17 cellular contexts compared by ENCODE assay signal in the genomic region with DNA sequence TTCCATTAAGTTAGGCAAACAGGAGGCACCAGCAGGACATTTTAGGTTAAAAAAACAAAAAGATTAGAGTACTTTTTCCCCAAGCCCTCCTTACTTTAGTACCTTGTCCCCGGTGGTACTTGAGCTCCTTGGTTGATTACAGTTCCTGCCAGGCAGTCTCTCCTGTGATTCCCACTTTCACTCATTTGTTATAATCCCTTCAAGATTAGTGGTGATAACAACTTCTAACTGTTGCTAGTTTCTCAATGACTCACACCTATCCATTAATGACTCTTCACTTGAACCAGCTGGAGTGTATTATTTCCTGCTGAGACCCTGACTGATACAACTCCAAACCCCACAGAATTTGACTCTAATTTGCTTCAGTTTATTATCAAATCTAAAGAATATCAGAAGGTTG.
DNase-seq lines count a peak whose midpoint lies in the region; ATAC-seq, FAIRE-seq and TF ChIP-seq lines count a peak whose summit lies in the region.
"Had no signal": no experiment of that assay in that cellular context is flagged by ENCODE, and none has a peak within 500 bp of the region (broad histone marks: within the 10 kb centered on the region; RNA-seq: fewer than 3 reads in every experiment).

No MANE protein-coding gene starts in this region.

- H2AFZ ChIP-seq in endothelial cell of umbilical vein (ENCODE audit: low read depth, low read length): no peak overlapping the region
- no peak overlapping the region for H2AFZ ChIP-seq in neuronal stem cell (ENCODE audit: low read length)

- no peak overlapping the region for H2AK5ac ChIP-seq in neuronal stem cell (ENCODE audit: low read depth, low read length)

- H3K79me2 ChIP-seq in endothelial cell of umbilical vein (ENCODE audit: control insufficient read depth, insufficient read depth, low read length): no peaks in the 10 kb centered on the region

- no peak for ATAC-seq in pancreas
- ATAC-seq: A549; CD8-positive, alpha-beta T cell; HepG2 had no signal

- no peaks in the 10 kb centered on the region for H4K20me1 ChIP-seq in endothelial cell of umbilical vein (replicated peaks; ENCODE audit: control insufficient read depth, extremely low read depth, insufficient read depth, low read length)

- dilution Hi-C loops in endothelial cell of umbilical vein (cut with MboI; ENCODE audit: extremely low pct_ligation_motif_present, low sequenced_read_pairs): no loop called here

- DNase-seq in A673 (ENCODE audit: low spot score) (peak; percentile 26), NCI-H524 treated with DMSO at 0.1 percent for 48 hours (lab: John Stamatoyannopoulos, UW) (peak; percentile 8), endothelial cell of umbilical vein (ENCODE audit: low read depth, low spot score) (peak; percentile 16), retinal pigment epithelial cell (ENCODE audit: low read depth) (peak; percentile 77), pancreas (no peak), neuronal stem cell (ENCODE audit: low spot score) (no peak), GOT3 (lab: John Stamatoyannopoulos, UW) (no peak)
- DNase-seq: CD8-positive, alpha-beta T cell; COR-L47; DMS153; GF-D8; HCEC 1CT; HFFc6 had no signal

- WGBS in pancreas, 2 donors: 20 to 38% methylated on average over 1 of the region's 1 CpG
- WGBS in neuronal stem cell (ENCODE audit: extremely low coverage in 2 of 2, insufficient read length in 2 of 2, insufficient replicate concordance in 1 of 2), 2 donors: no CpG with 5 or more reads among the region's 1 CpG

- H3K27ac ChIP-seq in A673 (ENCODE audit: low read depth, low read length, poor library complexity, severe bottlenecking) (no peak overlapping the region), endothelial cell of umbilical vein (ENCODE audit: insufficient read depth, low read depth, low read length) (no peak overlapping the region), pancreas (no peak overlapping the region), neuronal stem cell (replicated peaks; ENCODE audit: low read length) (no peak overlapping the region)
- H3K27ac ChIP-seq: A549 had no signal

- BruUV-seq in A673 (replicated peaks; lab: Mats Ljungman, UMichigan) (no TSS peak), endothelial cell of umbilical vein (replicated peaks; lab: Mats Ljungman, UMichigan) (no TSS peak)

- no peak for TF ChIP-seq CTCF in A673 (conservative IDR thresholded peaks at IDR 0.05; ENCODE audit: low read depth, low read length)
- no peak for TF ChIP-seq CTCF in endothelial cell of umbilical vein (IDR thresholded peaks at IDR 0.05; ENCODE audit: extremely low read depth in 1 of 2, insufficient read depth in 1 of 2, low read depth in 1 of 2, low read length in 2 of 2)
- no peak for TF ChIP-seq CTCF in retinal pigment epithelial cell (conservative IDR thresholded peaks at IDR 0.05; ENCODE audit: low read depth, low read length)
- no peak for TF ChIP-seq CTCF in pancreas (IDR thresholded peaks at IDR 0.05)

- no peak overlapping the region for H2BK15ac ChIP-seq in neuronal stem cell (ENCODE audit: low read length)

- H3K9me1 ChIP-seq in endothelial cell of umbilical vein (replicated peaks; ENCODE audit: control insufficient read depth, extremely low read depth, insufficient read depth, low read length): no peaks in the 10 kb centered on the region

- H3K4me2 ChIP-seq in endothelial cell of umbilical vein (ENCODE audit: insufficient read depth, low read length) (no peak overlapping the region), neuronal stem cell (ENCODE audit: insufficient read depth, low read length, poor library complexity, severe bottlenecking) (no peak overlapping the region)
- H3K4me2 ChIP-seq: A549 had no signal

- no peaks in the 10 kb centered on the region for H3K79me1 ChIP-seq in neuronal stem cell (ENCODE audit: low read depth, low read length)

- FAIRE-seq in endothelial cell of umbilical vein (lab: Jason Lieb, UNC) (no peak), pancreas (lab: Jason Lieb, UNC) (no peak)
- FAIRE-seq: A549, D721Med, HepG2, HTR-8/SVneo had no signal

- POLR2A ChIA-PET in A673 (lab: Charles Lee; ENCODE audit: low non-redundant PET) (no interaction called here), endothelial cell of umbilical vein (lab: Charles Lee) (no interaction called here)

- H4K8ac ChIP-seq in neuronal stem cell (ENCODE audit: low read depth, low read length): no peak overlapping the region

- no peak for TF ChIP-seq POLR2A in endothelial cell of umbilical vein (IDR thresholded peaks at IDR 0.05; ENCODE audit: low read depth, low read length)

- no peak overlapping the region for H4K91ac ChIP-seq in neuronal stem cell (ENCODE audit: low read depth, low read length, poor library complexity)

- H2BK120ac ChIP-seq in neuronal stem cell (ENCODE audit: low read depth, low read length): no peak overlapping the region

- H3K9ac ChIP-seq in endothelial cell of umbilical vein (replicated peaks; ENCODE audit: extremely low read depth, insufficient read depth, low read length) (no peak overlapping the region), neuronal stem cell (ENCODE audit: low read depth, low read length, poor library complexity) (no peak overlapping the region)

- H3K4me1 ChIP-seq in A673 (ENCODE audit: insufficient read depth, low read length, poor library complexity, severe bottlenecking) (no peaks in the 10 kb centered on the region), endothelial cell of umbilical vein (ENCODE audit: control insufficient read depth, extremely low read depth, insufficient read depth, low read length) (no peaks in the 10 kb centered on the region), pancreas (no peaks in the 10 kb centered on the region), neuronal stem cell (ENCODE audit: control insufficient read depth in 2 of 2, insufficient read depth in 1 of 2, low read depth in 1 of 2, low read length in 2 of 2) (no peaks in the 10 kb centered on the region)
- H3K4me1 ChIP-seq: A549 had no signal

- no peaks in the 10 kb centered on the region for H3K36me3 ChIP-seq in A673 (ENCODE audit: insufficient read depth, low read length, poor library complexity, severe bottlenecking)
- no peaks in the 10 kb centered on the region for H3K36me3 ChIP-seq in endothelial cell of umbilical vein (ENCODE audit: control insufficient read depth in 2 of 2, extremely low read depth in 1 of 2, insufficient read depth in 2 of 2, low read length in 2 of 2)
- H3K36me3 ChIP-seq in pancreas: no peaks in the 10 kb centered on the region
- no peaks in the 10 kb centered on the region for H3K36me3 ChIP-seq in neuronal stem cell (replicated peaks in 1 of 2; ENCODE audit: control insufficient read depth in 2 of 2, insufficient read depth in 2 of 2, low read length in 2 of 2)

- H3K23ac ChIP-seq in neuronal stem cell (ENCODE audit: low read depth, low read length, poor library complexity): no peak overlapping the region

- H3K27me3 ChIP-seq in A673 (replicated peaks; ENCODE audit: insufficient read depth, low read depth, low read length, poor library complexity) (peaks cover 3% of the 10 kb centered on the region), endothelial cell of umbilical vein (ENCODE audit: control insufficient read depth in 2 of 2, insufficient read depth in 2 of 2, low read length in 2 of 2) (no peaks in the 10 kb centered on the region), pancreas (peaks cover 0 to 19% (median 0%) of the 10 kb centered on the region in 4 donors), neuronal stem cell (ENCODE audit: control insufficient read depth in 3 of 3, insufficient read depth in 3 of 3, low read depth in 1 of 3, low read length in 3 of 3) (no peaks in the 10 kb centered on the region)

- no peak overlapping the region for H3K14ac ChIP-seq in neuronal stem cell (ENCODE audit: low read length)

- H2BK12ac ChIP-seq in neuronal stem cell (ENCODE audit: low read length): no peak overlapping the region

- intact Hi-C loops in A673 (cut with micrococcal nuclease; ENCODE audit: unreplicated experiment) (no loop called here), endothelial cell of umbilical vein (cut with micrococcal nuclease) (no loop called here), pancreas (cut with DNase I) (no loop called here)

- H3K4me3 ChIP-seq in A673 (ENCODE audit: low read depth, low read length, poor library complexity, severe bottlenecking): no peak overlapping the region
- no peak overlapping the region for H3K4me3 ChIP-seq in endothelial cell of umbilical vein (replicated peaks in 1 of 3; ENCODE audit: insufficient read depth in 1 of 3, low read depth in 1 of 3, low read length in 3 of 3)
- no peak overlapping the region for H3K4me3 ChIP-seq in retinal pigment epithelial cell (ENCODE audit: low read length)
- H3K4me3 ChIP-seq in pancreas: no peak overlapping the region
- no peak overlapping the region for H3K4me3 ChIP-seq in neuronal stem cell (ENCODE audit: low read length in 2 of 2)
- H3K4me3 ChIP-seq: A549 had no signal

- H3K9me3 ChIP-seq in A673 (ENCODE audit: low read depth, low read length, poor library complexity, severe bottlenecking) (no peaks in the 10 kb centered on the region), endothelial cell of umbilical vein (replicated peaks; ENCODE audit: control insufficient read depth, insufficient read depth, low read length) (no peaks in the 10 kb centered on the region), pancreas (no peaks in the 10 kb centered on the region), neuronal stem cell (replicated peaks in 1 of 2; ENCODE audit: control insufficient read depth in 2 of 2, insufficient read depth in 1 of 2, low read depth in 1 of 2, low read length in 2 of 2) (no peaks in the 10 kb centered on the region)
- H3K9me3 ChIP-seq: A549 had no signal

- no peak overlapping the region for H3K18ac ChIP-seq in neuronal stem cell (ENCODE audit: low read length)

- no peak overlapping the region for H2BK5ac ChIP-seq in neuronal stem cell (ENCODE audit: low read length)

- no peak overlapping the region for H3K4ac ChIP-seq in neuronal stem cell (ENCODE audit: low read length)

- CTCF ChIA-PET in A673 (lab: Charles Lee): no interaction called here
- CTCF ChIA-PET in endothelial cell of umbilical vein (lab: Charles Lee): interaction anchor here (0.7 kb wide), 1 partner anchor 16 kb away, joined by 3 read pairs; no protein-coding TSS in a partner anchor

TF ChIP-seq in endothelial cell of umbilical vein, 7 proteins besides CTCF, POLR2A, EP300 and RAD21:
- TF ChIP-seq FOS (IDR thresholded peaks at IDR 0.05; ENCODE audit: borderline replicate concordance, insufficient read depth, low read length): peak; percentile 22
- peak; percentile 65 for TF ChIP-seq GATA2 (IDR thresholded peaks at IDR 0.05; ENCODE audit: insufficient read depth, insufficient read length, low read depth, low read length)
- TF ChIP-seq JUN (IDR thresholded peaks at IDR 0.05; ENCODE audit: borderline replicate concordance, insufficient read depth, insufficient read length, low read depth): no peak
- TF ChIP-seq, protein P1, sequence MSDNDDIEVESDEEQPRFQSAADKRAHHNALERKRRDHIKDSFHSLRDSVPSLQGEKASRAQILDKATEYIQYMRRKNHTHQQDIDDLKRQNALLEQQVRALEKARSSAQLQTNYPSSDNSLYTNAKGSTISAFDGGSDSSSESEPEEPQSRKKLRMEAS (IDR thresholded peaks at IDR 0.05; ENCODE audit: insufficient read depth, insufficient read length): no peak

Comparison
In these comparisons a context has a peak if more than half of its experiments do, and no peak if none do; other contexts are left out.
1. DNase-seq: peak in A673 (single experiment), NCI-H524 treated with DMSO at 0.1 percent for 48 hours (single experiment), endothelial cell of umbilical vein (single experiment) and retinal pigment epithelial cell (single experiment); none in pancreas (0 of 6), neuronal stem cell (single experiment) and GOT3 (single experiment).